28 cellular contexts compared by ENCODE assay signal in the genomic region with DNA sequence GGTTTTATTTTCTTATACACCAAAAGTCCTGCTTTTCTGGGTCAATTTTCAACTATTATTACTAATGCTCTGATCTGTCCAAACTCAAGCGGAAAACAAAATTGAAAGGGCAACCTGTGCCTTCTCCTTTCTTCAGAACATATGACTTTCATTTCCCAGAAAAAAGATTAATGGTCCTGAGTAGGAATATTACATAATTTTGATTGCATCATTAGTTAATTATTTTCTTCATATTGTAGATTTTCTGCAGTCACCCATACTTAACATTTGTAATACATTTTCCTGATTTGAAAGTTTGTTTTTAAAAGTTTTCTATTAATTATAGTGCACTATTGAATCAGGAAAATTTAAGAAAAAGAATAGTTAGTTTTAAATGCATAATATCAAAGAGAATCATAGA. TPM values are rescaled to one million over a fixed set of nuclear protein-coding genes. Genes with fewer than 3 reads are reported as not detected.
"Had no signal": no experiment of that assay in that cellular context is flagged by ENCODE, and none has a peak within 500 bp of the region (broad histone marks: within the 10 kb centered on the region; RNA-seq: fewer than 3 reads in every experiment).

No MANE protein-coding gene starts in this region.

- H3K4me1 ChIP-seq: heart right ventricle, left lung, neural progenitor cell, right atrium auricular region, spleen, tibial nerve, vagina had no signal

- H3K27me3 Mint-ChIP-seq: progenitor cell of endocrine pancreas, type B pancreatic cell had no signal

- FAIRE-seq: kidney had no signal

- H3K79me2 ChIP-seq: hepatocyte had no signal

- H3K36me3 Mint-ChIP-seq: natural killer cell; neural progenitor cell; stimulated activated memory B cell treated with anti-CD40 and anti-IgM and Interleukin-4, amounts not matched to agents 10 μg/mL and 1 μg/mL and 100 μg/mL, for 72 hours; type B pancreatic cell had no signal

- H2AFZ ChIP-seq: hepatocyte, neural progenitor cell had no signal

- H3K4me2 ChIP-seq: hepatocyte, neural progenitor cell had no signal

- DNase-seq: heart right ventricle; kidney; left colon; left lung; mesendoderm; naive B cell; natural killer cell; nephron progenitor cell; occipital lobe; spleen; stimulated activated CD4-positive, alpha-beta T cell treated with anti-CD3 and anti-CD28 coated beads, Interleukin-4, amount 100 ng/mL, for 24 hours; stimulated activated naive CD4-positive, alpha-beta T cell treated with Interleukin-2 at 50 U/mL for 16 hours; stimulated activated naive CD8-positive, alpha-beta T cell treated with anti-CD3 and anti-CD28 coated beads, Interleukin-15, amount 100 ng/mL, for 72 hours; substantia nigra had no signal

- H3K4me3 ChIP-seq: heart right ventricle, hepatocyte, left lung, lung, neural progenitor cell, right atrium auricular region, skin epidermis, spleen, tibial nerve, vagina had no signal

- H3K27ac Mint-ChIP-seq: mesothelial cell of epicardium; naive B cell; natural killer cell; nephron progenitor cell; neural progenitor cell; progenitor cell of endocrine pancreas; stimulated activated memory B cell treated with anti-CD40 and anti-IgM and Interleukin-4, amounts not matched to agents 10 μg/mL and 1 μg/mL and 100 μg/mL, for 72 hours; stimulated activated naive CD8-positive, alpha-beta T cell treated with anti-CD3 and anti-CD28 coated beads, Interleukin-15, amount 100 ng/mL, for 72 hours; type B pancreatic cell had no signal

- H3K9me3 Mint-ChIP-seq: stimulated activated memory B cell treated with anti-CD40 and anti-IgM and Interleukin-4, amounts not matched to agents 10 μg/mL and 1 μg/mL and 100 μg/mL, for 72 hours; type B pancreatic cell had no signal

- H3K4me3 Mint-ChIP-seq: mesothelial cell of epicardium; naive B cell; natural killer cell; nephron progenitor cell; neural progenitor cell; stimulated activated memory B cell treated with anti-CD40 and anti-IgM and Interleukin-4, amounts not matched to agents 10 μg/mL and 1 μg/mL and 100 μg/mL, for 72 hours; stimulated activated naive CD8-positive, alpha-beta T cell treated with anti-CD3 and anti-CD28 coated beads, Interleukin-15, amount 100 ng/mL, for 72 hours; type B pancreatic cell had no signal

- ATAC-seq: heart right ventricle; left colon; left lung; natural killer cell; sciatic nerve; stimulated activated memory B cell treated with anti-CD40 and anti-IgM and Interleukin-4, amounts not matched to agents 10 μg/mL and 1 μg/mL and 100 μg/mL, for 72 hours; stimulated activated naive CD8-positive, alpha-beta T cell treated with anti-CD3 and anti-CD28 coated beads, Interleukin-15, amount 100 ng/mL, for 72 hours had no signal

- H3K4me1 Mint-ChIP-seq: mesothelial cell of epicardium; natural killer cell; nephron progenitor cell; neural progenitor cell; stimulated activated memory B cell treated with anti-CD40 and anti-IgM and Interleukin-4, amounts not matched to agents 10 μg/mL and 1 μg/mL and 100 μg/mL, for 72 hours; stimulated activated naive CD8-positive, alpha-beta T cell treated with anti-CD3 and anti-CD28 coated beads, Interleukin-15, amount 100 ng/mL, for 72 hours had no signal

- H3K36me3 ChIP-seq: heart right ventricle, left lung, neural progenitor cell, neutrophil, right atrium auricular region, spleen, vagina had no signal

- H3K27ac ChIP-seq: heart right ventricle, hepatocyte, left lung, neural progenitor cell, neutrophil, right atrium auricular region, skin epidermis, spleen, tibial nerve, vagina had no signal

- H3K27me3 ChIP-seq: hepatocyte, neural progenitor cell, vagina had no signal

- H3K9ac ChIP-seq: neural progenitor cell had no signal

RNA-seq across cellular contexts. Expression of gene PCDHB8, which starts 1.7 kb away (rescaled TPM):
- total RNA-seq: mononuclear cell, natural killer cell had no signal

RNA-seq across cellular contexts. Expression of gene PCDHB7, which starts 3.5 kb away (rescaled TPM):
- total RNA-seq: natural killer cell had no signal

RNA-seq across cellular contexts. Expression of gene PCDHB16, which starts 6.3 kb away (rescaled TPM):
- total RNA-seq: mononuclear cell, natural killer cell had no signal

RNA-seq across cellular contexts. Expression of gene PCDHB10, which starts 16.2 kb away (rescaled TPM):
- total RNA-seq: mononuclear cell had no signal
